Comparison of ENCODE assay signal across 1 cellular context in genomic region chr9:111484564-111484878, GRCh38.
TF ChIP-seq lines count a peak whose summit lies in the region.

No MANE protein-coding gene starts in this region.

TF ChIP-seq in HepG2, 621 proteins besides CTCF, POLR2A, EP300 and RAD21 (continued from another document and continues in another):
- TF ChIP-seq PRMT3 (CRISPR knock-in tag; IDR thresholded peaks at IDR 0.05; ENCODE audit: borderline replicate concordance, low read depth) (no peak), TSC22D2 (CRISPR knock-in tag; IDR thresholded peaks at IDR 0.05; ENCODE audit: borderline replicate concordance) (no peak), TAF1 (CRISPR knock-in tag; IDR thresholded peaks at IDR 0.05) (no peak; the same call in 1 of the 2 replicates), STAT5B (CRISPR knock-in tag; IDR thresholded peaks at IDR 0.05) (no peak), KDM2A (CRISPR knock-in tag; IDR thresholded peaks at IDR 0.05; ENCODE audit: borderline replicate concordance, low read depth) (no peak), ZNF772 (CRISPR knock-in tag; IDR thresholded peaks at IDR 0.05) (no peak), ZBTB43 (CRISPR knock-in tag; conservative IDR thresholded peaks at IDR 0.05) (no peak), ZNF552 (CRISPR knock-in tag; IDR thresholded peaks at IDR 0.05; ENCODE audit: borderline replicate concordance) (no peak), SNAPC4 (CRISPR knock-in tag; IDR thresholded peaks at IDR 0.05) (no peak), HNRNPUL1 (IDR thresholded peaks at IDR 0.05; ENCODE audit: low read depth, low read length) (no peak), ZNF670 (CRISPR knock-in tag; IDR thresholded peaks at IDR 0.05; ENCODE audit: borderline replicate concordance) (peak; percentile 52; the same call in 1 of the 2 replicates), ZNF503 (CRISPR knock-in tag; IDR thresholded peaks at IDR 0.05) (peak; percentile 57; the same call in 1 of the 2 replicates), KMT2B (CRISPR knock-in tag; IDR thresholded peaks at IDR 0.05) (0 out of 2 replicates have a peak, but pooled peaks have one; percentile 5), JUND (CRISPR knock-in tag; IDR thresholded peaks at IDR 0.05) (no peak), DR1 (CRISPR knock-in tag; IDR thresholded peaks at IDR 0.05) (no peak), ASH2L (IDR thresholded peaks at IDR 0.05; ENCODE audit: insufficient read length, low read depth, low read length) (peak; percentile 60), KAT2B (IDR thresholded peaks at IDR 0.05; ENCODE audit: borderline replicate concordance, low read depth, low read length) (no peak), ZNF3 (CRISPR knock-in tag; IDR thresholded peaks at IDR 0.05) (no peak), ISX (CRISPR knock-in tag; conservative IDR thresholded peaks at IDR 0.05) (0 out of 2 replicates have a peak, but pooled peaks have one; percentile 18), HDAC2 (CRISPR knock-in tag; IDR thresholded peaks at IDR 0.05) (peak; percentile 2; the same call in 1 of the 2 replicates), ZXDC (CRISPR knock-in tag; IDR thresholded peaks at IDR 0.05) (no peak), MBD4 (IDR thresholded peaks at IDR 0.05; ENCODE audit: borderline replicate concordance, low read length) (no peak), ZNF44 (CRISPR knock-in tag; IDR thresholded peaks at IDR 0.05) (no peak), HNF4G (IDR thresholded peaks at IDR 0.05; ENCODE audit: borderline replicate concordance, low read depth, low read length) (no peak), HNF4G (CRISPR knock-in tag; IDR thresholded peaks at IDR 0.05; ENCODE audit: borderline replicate concordance, low read depth) (no peak), POGZ (CRISPR knock-in tag; IDR thresholded peaks at IDR 0.05) (peak; percentile 4; the same call in 1 of the 2 replicates), ZNF740 (CRISPR knock-in tag; IDR thresholded peaks at IDR 0.05) (no peak), KMT2A (CRISPR knock-in tag; IDR thresholded peaks at IDR 0.05) (no peak), TBP (CRISPR knock-in tag; IDR thresholded peaks at IDR 0.05) (no peak), NONO (IDR thresholded peaks at IDR 0.05) (no peak), NONO (CRISPR knock-in tag; conservative IDR thresholded peaks at IDR 0.05) (no peak), NR2F2 (IDR thresholded peaks at IDR 0.05; ENCODE audit: borderline replicate concordance, low read depth) (no peak), RERE (CRISPR knock-in tag; IDR thresholded peaks at IDR 0.05; ENCODE audit: low read depth) (no peak), ZNF510 (CRISPR knock-in tag; IDR thresholded peaks at IDR 0.05; ENCODE audit: low read depth) (no peak), ZNF414 (CRISPR knock-in tag; IDR thresholded peaks at IDR 0.05) (no peak), ZNF775 (CRISPR knock-in tag; IDR thresholded peaks at IDR 0.05; ENCODE audit: borderline replicate concordance) (no peak), POLR2AphosphoS5 (IDR thresholded peaks at IDR 0.05; ENCODE audit: low read depth, low read length) (no peak), RBAK (CRISPR knock-in tag; IDR thresholded peaks at IDR 0.05) (no peak), HIC2 (CRISPR knock-in tag; IDR thresholded peaks at IDR 0.05; ENCODE audit: low read depth) (no peak), ZBTB46 (CRISPR knock-in tag; IDR thresholded peaks at IDR 0.05; ENCODE audit: borderline replicate concordance) (no peak)
